Comparison of ENCODE assay signal across 18 cellular contexts in the genomic region with DNA sequence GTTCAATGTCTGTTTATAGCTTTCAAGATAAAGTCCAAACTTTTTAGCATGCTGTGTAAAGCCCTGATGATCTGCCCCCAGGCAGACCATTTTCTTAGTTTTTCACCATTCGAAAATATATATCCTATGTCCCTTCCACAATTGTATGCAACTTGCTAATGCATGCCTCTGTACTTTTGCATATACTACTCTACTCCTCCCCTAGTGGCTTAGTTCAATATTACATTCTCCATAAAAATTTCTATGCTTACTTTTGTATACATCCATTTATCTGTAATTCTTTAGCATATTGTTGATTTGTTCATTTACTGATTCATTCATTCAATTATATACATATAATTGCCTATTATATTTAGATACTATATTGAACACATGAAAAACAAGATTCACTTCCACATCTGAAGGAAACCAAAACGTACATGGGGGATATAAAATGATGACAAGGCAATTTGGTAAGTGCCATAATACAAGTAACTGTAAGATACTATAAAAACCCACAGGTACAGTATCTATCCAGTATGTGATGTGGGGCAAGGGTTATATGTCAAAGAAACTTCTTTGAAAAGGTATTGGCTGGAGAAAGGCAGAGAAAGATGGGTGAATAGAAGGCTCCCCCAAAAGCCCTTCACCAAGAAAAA.
DNase-seq lines count a peak whose midpoint lies in the region; ATAC-seq, FAIRE-seq and TF ChIP-seq lines count a peak whose summit lies in the region.
"Had no signal": no experiment of that assay in that cellular context is flagged by ENCODE, and none has a peak within 500 bp of the region (broad histone marks: within the 10 kb centered on the region; RNA-seq: fewer than 3 reads in every experiment).

No MANE protein-coding gene starts in this region.

- no peak overlapping the region for H3K27ac Mint-ChIP-seq in activated naive CD4-positive, alpha-beta T cell treated with anti-CD3 and anti-CD28 coated beads for 36 hours
- H3K27ac Mint-ChIP-seq: activated naive CD8-positive, alpha-beta T cell treated with anti-CD3 and anti-CD28 coated beads, Interleukin-2, amount 10 ng/mL, durations not matched to agents 7 days and 5 days had no signal

- in situ Hi-C loops in HepG2 (cut with HindIII; ENCODE audit: extremely low pct_ligation_motif_present, low pct_unique_long_range_greater_than_20kb) = no loop called here

- H3K27me3 ChIP-seq in HepG2 (ENCODE audit: control insufficient read depth in 1 of 2, insufficient read depth in 2 of 2, low read length in 2 of 2) = no peaks in the 10 kb centered on the region
- H3K27me3 ChIP-seq: Peyer's patch had no signal

- H3K27ac ChIP-seq in VCaP = no peak overlapping the region
- H3K27ac ChIP-seq in HepG2 (ENCODE audit: extremely low read length, insufficient read depth, low read length) = no peak overlapping the region
- H3K27ac ChIP-seq: BLaER1, Peyer's patch had no signal

- TF ChIP-seq CTCF in D721Med (IDR thresholded peaks at IDR 0.05; ENCODE audit: insufficient read depth, missing control alignments) (no peak), VCaP (conservative IDR thresholded peaks at IDR 0.05) (peak; percentile 46), HepG2 (CRISPR knock-in tag; IDR thresholded peaks at IDR 0.05) (no peak)

- no peak for TF ChIP-seq RAD21 in HepG2 (CRISPR knock-in tag; IDR thresholded peaks at IDR 0.05)

- intact Hi-C loops in HepG2 (cut with micrococcal nuclease; ENCODE audit: unreplicated experiment) = no loop called here
- intact Hi-C loops in activated naive CD4-positive, alpha-beta T cell treated with anti-CD3 and anti-CD28 coated beads for 36 hours (cut with micrococcal nuclease) = no loop called here

- H3K4me2 ChIP-seq in HepG2 (ENCODE audit: low read depth, low read length) = no peak overlapping the region
- H3K4me2 ChIP-seq: BLaER1 had no signal

- no peaks in the 10 kb centered on the region for H3K4me1 Mint-ChIP-seq in activated naive CD4-positive, alpha-beta T cell treated with anti-CD3 and anti-CD28 coated beads for 36 hours (ENCODE audit: low read depth)
- H3K4me1 Mint-ChIP-seq: activated naive CD8-positive, alpha-beta T cell treated with anti-CD3 and anti-CD28 coated beads, Interleukin-2, amount 10 ng/mL, durations not matched to agents 7 days and 5 days; central memory CD8-positive, alpha-beta T cell had no signal

- H4K20me1 ChIP-seq in HepG2 (ENCODE audit: insufficient read depth, low read length) = no peaks in the 10 kb centered on the region
- H4K20me1 ChIP-seq: BLaER1 had no signal

- ATAC-seq in HepG2 = no peak
- ATAC-seq: mucosa of descending colon had no signal

- DNase-seq in D721Med (ENCODE audit: insufficient read length, low spot score) (no peak), HepG2 (ENCODE audit: low spot score) (no peak), 8988T (no peak), urothelium cell line (ENCODE audit: low spot score) (no peak), NCI-H1092 (lab: John Stamatoyannopoulos, UW) (no peak)
- DNase-seq in Jurkat, Clone E6-1 (ENCODE audit: low read depth, low spot score) = peak; percentile 0
- DNase-seq in activated naive CD4-positive, alpha-beta T cell treated with anti-CD3 and anti-CD28 coated beads for 36 hours = no peak
- DNase-seq: activated naive CD8-positive, alpha-beta T cell treated with anti-CD3 and anti-CD28 coated beads, Interleukin-2, amount 10 ng/mL, durations not matched to agents 7 days and 5 days; EL; head of caudate nucleus; kidney glomerular epithelial cell; mucosa of descending colon; Peyer's patch; stimulated activated CD4-positive, alpha-beta T cell treated with anti-CD3 and anti-CD28 coated beads, Interleukin-12 subunit alpha, Interleukin-12 subunit beta, amount 100 ng/mL, for 4 hours; T-helper 2 cell had no signal

- TF ChIP-seq POLR2A in HepG2 (IDR thresholded peaks at IDR 0.05; ENCODE audit: insufficient read depth in 1 of 2, low read depth in 2 of 2, low read length in 2 of 2) = no peak

- FAIRE-seq in D721Med (lab: Jason Lieb, UNC) (peak; percentile 46), HepG2 (lab: Jason Lieb, UNC) (no peak), urothelium cell line (lab: Jason Lieb, UNC) (no peak)

- no peaks in the 10 kb centered on the region for H3K9me3 Mint-ChIP-seq in activated naive CD4-positive, alpha-beta T cell treated with anti-CD3 and anti-CD28 coated beads for 36 hours
- H3K9me3 Mint-ChIP-seq: activated naive CD8-positive, alpha-beta T cell treated with anti-CD3 and anti-CD28 coated beads, Interleukin-2, amount 10 ng/mL, durations not matched to agents 7 days and 5 days had no signal

- H3K27me3 Mint-ChIP-seq in activated naive CD4-positive, alpha-beta T cell treated with anti-CD3 and anti-CD28 coated beads for 36 hours (ENCODE audit: low read depth) = no peaks in the 10 kb centered on the region
- H3K27me3 Mint-ChIP-seq: activated naive CD8-positive, alpha-beta T cell treated with anti-CD3 and anti-CD28 coated beads, Interleukin-2, amount 10 ng/mL, durations not matched to agents 7 days and 5 days; central memory CD8-positive, alpha-beta T cell had no signal

- H3K4me1 ChIP-seq in HepG2 (ENCODE audit: insufficient read depth, low read length) = no peaks in the 10 kb centered on the region
- H3K4me1 ChIP-seq: BLaER1, Peyer's patch had no signal

- no peaks in the 10 kb centered on the region for H3K79me2 ChIP-seq in HepG2 (ENCODE audit: insufficient read depth, low read length)

- POLR2A ChIA-PET in HepG2 (lab: Yijun Ruan, JAX) = no interaction called here

- H3K4me3 ChIP-seq in Jurkat, Clone E6-1 (ENCODE audit: low read length) = no peak overlapping the region
- no peak overlapping the region for H3K4me3 ChIP-seq in HepG2 (replicated peaks in 1 of 3; ENCODE audit: insufficient read depth in 1 of 3, low read depth in 2 of 3, low read length in 3 of 3)
- H3K4me3 ChIP-seq: BLaER1, mucosa of descending colon, Peyer's patch had no signal

- WGBS in HepG2 (ENCODE audit: low lambda C conversion rate) = 6% methylated on average over 2 of the region's 2 CpGs

- H3K4me3 Mint-ChIP-seq in activated naive CD4-positive, alpha-beta T cell treated with anti-CD3 and anti-CD28 coated beads for 36 hours = no peak overlapping the region
- H3K4me3 Mint-ChIP-seq: activated naive CD8-positive, alpha-beta T cell treated with anti-CD3 and anti-CD28 coated beads, Interleukin-2, amount 10 ng/mL, durations not matched to agents 7 days and 5 days; central memory CD8-positive, alpha-beta T cell had no signal

- no peaks in the 10 kb centered on the region for H3K36me3 Mint-ChIP-seq in activated naive CD4-positive, alpha-beta T cell treated with anti-CD3 and anti-CD28 coated beads for 36 hours (ENCODE audit: low read depth)
- H3K36me3 Mint-ChIP-seq: activated naive CD8-positive, alpha-beta T cell treated with anti-CD3 and anti-CD28 coated beads, Interleukin-2, amount 10 ng/mL, durations not matched to agents 7 days and 5 days had no signal

- no peak overlapping the region for H3K9ac ChIP-seq in HepG2 (ENCODE audit: insufficient read depth, low read depth, low read length)
- H3K9ac ChIP-seq: BLaER1 had no signal

- no peaks in the 10 kb centered on the region for H3K9me3 ChIP-seq in HepG2 (ENCODE audit: low read length)
- H3K9me3 ChIP-seq: BLaER1, mucosa of descending colon, Peyer's patch had no signal

- H3K36me3 ChIP-seq in HepG2 (replicated peaks in 1 of 2; ENCODE audit: control insufficient read depth in 1 of 2, insufficient read depth in 2 of 2, low read length in 2 of 2) = no peaks in the 10 kb centered on the region
- H3K36me3 ChIP-seq: BLaER1, Peyer's patch had no signal

- no peak overlapping the region for H2AFZ ChIP-seq in HepG2 (ENCODE audit: low read length)

- TF ChIP-seq EP300 in HepG2 (IDR thresholded peaks at IDR 0.05; ENCODE audit: low read depth in 2 of 2, low read length in 2 of 2) = no peak
- no peak for TF ChIP-seq EP300 in HepG2 (CRISPR knock-in tag; IDR thresholded peaks at IDR 0.05; ENCODE audit: borderline replicate concordance)

- CTCF ChIA-PET in HepG2 (lab: Yijun Ruan, JAX; ENCODE audit: low intra/inter-chr PET ratio, low total read pairs) = no interaction called here
- CTCF ChIA-PET in activated naive CD4-positive, alpha-beta T cell treated with anti-CD3 and anti-CD28 coated beads for 36 hours (lab: Charles Lee) = no interaction called here

- BruUV-seq in HepG2 (replicated peaks; lab: Mats Ljungman, UMichigan) = no TSS peak

TF ChIP-seq in HepG2, 621 proteins besides CTCF, POLR2A, EP300 and RAD21:
- TF ChIP-seq MAFK (conservative IDR thresholded peaks at IDR 0.05 in 1 of 2, IDR thresholded peaks at IDR 0.05 in 1 of 2; ENCODE audit: low read length in 2 of 2) (peak; percentile 47 to 83; a peak in 3 of 4 replicates), MAFF (IDR thresholded peaks at IDR 0.05; ENCODE audit: low read depth, low read length) (peak; percentile 78), ELF3 (CRISPR knock-in tag; IDR thresholded peaks at IDR 0.05) (no peak), ZNF713 (CRISPR knock-in tag; IDR thresholded peaks at IDR 0.05) (no peak)
- TF ChIP-seq, protein P1, sequence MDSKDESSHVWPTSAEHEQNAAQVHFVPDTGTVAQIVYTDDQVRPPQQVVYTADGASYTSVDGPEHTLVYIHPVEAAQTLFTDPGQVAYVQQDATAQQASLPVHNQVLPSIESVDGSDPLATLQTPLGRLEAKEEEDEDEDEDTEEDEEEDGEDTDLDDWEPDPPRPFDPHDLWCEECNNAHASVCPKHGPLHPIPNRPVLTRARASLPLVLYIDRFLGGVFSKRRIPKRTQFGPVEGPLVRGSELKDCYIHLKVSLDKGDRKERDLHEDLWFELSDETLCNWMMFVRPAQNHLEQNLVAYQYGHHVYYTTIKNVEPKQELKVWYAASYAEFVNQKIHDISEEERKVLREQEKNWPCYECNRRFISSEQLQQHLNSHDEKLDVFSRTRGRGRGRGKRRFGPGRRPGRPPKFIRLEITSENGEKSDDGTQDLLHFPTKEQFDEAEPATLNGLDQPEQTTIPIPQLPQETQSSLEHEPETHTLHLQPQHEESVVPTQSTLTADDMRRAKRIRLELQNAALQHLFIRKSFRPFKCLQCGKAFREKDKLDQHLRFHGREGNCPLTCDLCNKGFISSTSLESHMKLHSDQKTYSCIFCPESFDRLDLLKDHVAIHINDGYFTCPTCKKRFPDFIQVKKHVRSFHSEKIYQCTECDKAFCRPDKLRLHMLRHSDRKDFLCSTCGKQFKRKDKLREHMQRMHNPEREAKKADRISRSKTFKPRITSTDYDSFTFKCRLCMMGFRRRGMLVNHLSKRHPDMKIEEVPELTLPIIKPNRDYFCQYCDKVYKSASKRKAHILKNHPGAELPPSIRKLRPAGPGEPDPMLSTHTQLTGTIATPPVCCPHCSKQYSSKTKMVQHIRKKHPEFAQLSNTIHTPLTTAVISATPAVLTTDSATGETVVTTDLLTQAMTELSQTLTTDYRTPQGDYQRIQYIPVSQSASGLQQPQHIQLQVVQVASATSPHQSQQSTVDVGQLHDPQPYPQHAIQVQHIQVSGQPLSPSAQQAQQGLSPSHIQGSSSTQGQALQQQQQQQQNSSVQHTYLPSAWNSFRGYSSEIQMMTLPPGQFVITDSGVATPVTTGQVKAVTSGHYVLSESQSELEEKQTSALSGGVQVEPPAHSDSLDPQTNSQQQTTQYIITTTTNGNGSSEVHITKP (CRISPR knock-in tag; IDR thresholded peaks at IDR 0.05; ENCODE audit: low read depth) = no peak
TF ChIP-seq in HepG2: peak in this region for 2.
